Comparison of ENCODE assay signal across 17 cellular contexts in the genomic region with DNA sequence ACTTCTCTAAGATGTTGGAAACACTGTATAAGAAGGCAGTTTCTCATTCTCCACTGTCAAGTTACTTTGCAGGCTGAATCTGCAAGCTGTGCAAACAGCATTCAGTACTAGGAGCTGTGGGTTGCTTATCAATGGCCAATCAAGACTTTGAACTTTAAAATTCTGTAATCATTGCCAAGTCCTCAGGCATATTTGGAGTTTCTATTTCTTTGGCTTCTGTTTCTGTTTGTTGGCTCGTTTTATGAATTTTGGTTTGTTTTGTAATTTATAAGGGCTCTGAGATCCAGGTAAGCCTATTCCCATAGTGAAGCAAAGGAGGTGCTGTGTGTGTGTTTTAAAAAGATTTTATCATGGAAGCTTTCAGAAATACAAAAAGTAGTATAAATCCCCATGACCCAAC. TPM values are rescaled to one million over a fixed set of nuclear protein-coding genes. Genes with fewer than 3 reads are reported as not detected.
DNase-seq lines count a peak whose midpoint lies in the region; ATAC-seq and TF ChIP-seq lines count a peak whose summit lies in the region.
"Had no signal": no experiment of that assay in that cellular context is flagged by ENCODE, and none has a peak within 500 bp of the region (broad histone marks: within the 10 kb centered on the region; RNA-seq: fewer than 3 reads in every experiment).

No MANE protein-coding gene starts in this region.

- H3K27me3 Mint-ChIP-seq in CD4-positive, CD25-positive, alpha-beta regulatory T cell = no peaks in the 10 kb centered on the region
- no peaks in the 10 kb centered on the region for H3K27me3 Mint-ChIP-seq in nephron (ENCODE audit: low read depth)

- CTCF ChIA-PET in SK-N-SH (lab: Yijun Ruan, JAX) = interaction anchor here (1.2 kb wide), 2 partner anchors 9 to 12 kb away, joined by 3 to 4 read pairs; no protein-coding TSS in a partner anchor

- H3K36me3 ChIP-seq in CD4-positive, CD25-positive, alpha-beta regulatory T cell (ENCODE audit: control insufficient read depth, insufficient read depth, low read length) = no peaks in the 10 kb centered on the region
- H3K36me3 ChIP-seq in body of pancreas (replicated peaks in 1 of 2; ENCODE audit: insufficient read depth in 1 of 2, low read depth in 2 of 2) (no peaks in the 10 kb centered on the region), SK-N-SH (replicated peaks in 1 of 2; ENCODE audit: control insufficient read depth in 1 of 2, insufficient read depth in 2 of 2, low read length in 1 of 2) (no peaks in the 10 kb centered on the region)
- H3K36me3 ChIP-seq: SJSA1 had no signal

- intact Hi-C loops in body of pancreas (cut with DNase I) = no loop called here

- no peak for TF ChIP-seq EP300 in SK-N-SH (IDR thresholded peaks at IDR 0.05; ENCODE audit: borderline replicate concordance in 1 of 2, low read depth in 1 of 2, low read length in 1 of 2)

- H3K9ac ChIP-seq in SK-N-SH = no peak overlapping the region

- no peak for TF ChIP-seq RAD21 in SK-N-SH (IDR thresholded peaks at IDR 0.05; ENCODE audit: low read length)

- WGBS in body of pancreas, 2 donors = 9 to 13% methylated on average over 1 of the region's 1 CpG
- 19% methylated on average over 1 of the region's 1 CpG for WGBS in SK-N-SH (ENCODE audit: low lambda C conversion rate)

- no peaks in the 10 kb centered on the region for H3K27me3 ChIP-seq in CD4-positive, CD25-positive, alpha-beta regulatory T cell (ENCODE audit: control insufficient read depth, insufficient read depth, low read length)
- H3K27me3 ChIP-seq in body of pancreas (no peaks in the 10 kb centered on the region), SK-N-SH (ENCODE audit: insufficient read depth) (no peaks in the 10 kb centered on the region)
- H3K27me3 ChIP-seq: SJSA1 had no signal

- no peaks in the 10 kb centered on the region for H3F3A ChIP-seq in SK-N-SH (replicated peaks; ENCODE audit: insufficient read depth)

- H3K9me3 Mint-ChIP-seq in CD4-positive, CD25-positive, alpha-beta regulatory T cell = peaks cover 0 to 7% (median 0%) of the 10 kb centered on the region in 7 donors
- peaks cover 6% of the 10 kb centered on the region for H3K9me3 Mint-ChIP-seq in nephron

- H3K9me2 ChIP-seq in SK-N-SH = no peaks in the 10 kb centered on the region

- peak in 1 of 3 donors; percentile 32 for DNase-seq in CD4-positive, CD25-positive, alpha-beta regulatory T cell
- DNase-seq in body of pancreas (peak; percentile 36 to 72 (median 56)), HCEC 1CT (no peak), SK-N-SH (no peak)
- no peak for DNase-seq in activated T-cell treated with anti-CD3 and anti-CD28 coated beads, Interleukin-2, amount 50 U/mL, for 1 hour
- DNase-seq: ACHN, C1 segment of cervical spinal cord, DMS79, NCI-H1105, NCI-H2081 treated with DMSO at 0.1 percent for 48 hours, NCI-H2227 treated with DMSO at 0.1 percent for 48 hours, NCI-H524, NCI-H82 had no signal

- H3K36me3 Mint-ChIP-seq in CD4-positive, CD25-positive, alpha-beta regulatory T cell = no peaks in the 10 kb centered on the region
- no peaks in the 10 kb centered on the region for H3K36me3 Mint-ChIP-seq in nephron (ENCODE audit: low read depth)

- TF ChIP-seq POLR2A in body of pancreas (IDR thresholded peaks at IDR 0.05) = no peak

- peak; percentile 45 for TF ChIP-seq CTCF in 22Rv1 (IDR thresholded peaks at IDR 0.05)
- TF ChIP-seq CTCF in body of pancreas (IDR thresholded peaks at IDR 0.05) = peak in 2 of 7 experiments; percentile 14 to 16
- TF ChIP-seq CTCF in nephron (IDR thresholded peaks at IDR 0.05; ENCODE audit: unreplicated experiment in 3 of 3) = no peak
- TF ChIP-seq CTCF in SK-N-SH (IDR thresholded peaks at IDR 0.05) = no peak

- POLR2A ChIA-PET in SK-N-SH (lab: Yijun Ruan, JAX) = no interaction called here

- H3K4me1 Mint-ChIP-seq in CD4-positive, CD25-positive, alpha-beta regulatory T cell = peaks cover 0 to 28% (median 7%) of the 10 kb centered on the region in 4 donors
- H3K4me1 Mint-ChIP-seq in nephron = peaks cover 11% of the 10 kb centered on the region

- peak overlapping the region; percentile 72 for H3K27ac ChIP-seq in 22Rv1
- H3K27ac ChIP-seq in CD4-positive, CD25-positive, alpha-beta regulatory T cell (ENCODE audit: insufficient read depth, low read length, poor library complexity, severe bottlenecking) = no peak overlapping the region
- H3K27ac ChIP-seq in body of pancreas = peak overlapping the region in 3 of 4 donors; percentile 42 to 73 (median 51)
- no peak overlapping the region for H3K27ac ChIP-seq in SK-N-SH (ENCODE audit: low read depth in 2 of 2, low read length in 1 of 2)
- H3K27ac ChIP-seq: SJSA1 had no signal

- H3K9me3 ChIP-seq in CD4-positive, CD25-positive, alpha-beta regulatory T cell (ENCODE audit: control insufficient read depth in 2 of 2, low read length in 2 of 2) = peaks cover 0 to 4% of the 10 kb centered on the region in 2 experiments
- H3K9me3 ChIP-seq in body of pancreas (no peaks in the 10 kb centered on the region), SK-N-SH (no peaks in the 10 kb centered on the region)
- H3K9me3 ChIP-seq: SJSA1 had no signal

- no peak overlapping the region for H3K4me3 ChIP-seq in CD4-positive, CD25-positive, alpha-beta regulatory T cell (ENCODE audit: low read depth, low read length)
- H3K4me3 ChIP-seq in body of pancreas (no peak overlapping the region), SK-N-SH (ENCODE audit: low read depth in 2 of 2, low read length in 1 of 2) (no peak overlapping the region)
- H3K4me3 ChIP-seq: K562, SJSA1 had no signal

- H3K4me2 ChIP-seq in SK-N-SH = no peak overlapping the region

- no peaks in the 10 kb centered on the region for H4K20me1 ChIP-seq in SK-N-SH (ENCODE audit: insufficient read depth)

- no peak for ATAC-seq in CD4-positive, CD25-positive, alpha-beta regulatory T cell (ENCODE audit: low read depth in 2 of 2)
- peak; percentile 91 for ATAC-seq in body of pancreas
- ATAC-seq: K562 had no signal

- no peaks in the 10 kb centered on the region for H3K79me2 ChIP-seq in SK-N-SH (ENCODE audit: insufficient read depth)

- H3K27ac Mint-ChIP-seq in CD4-positive, CD25-positive, alpha-beta regulatory T cell = peak overlapping the region in 2 of 3 donors; percentile 9 to 50
- H3K27ac Mint-ChIP-seq in nephron = peak overlapping the region in 2 of 3 experiments; percentile 82 to 83

- H3K4me3 Mint-ChIP-seq in CD4-positive, CD25-positive, alpha-beta regulatory T cell = no peak overlapping the region
- no peak overlapping the region for H3K4me3 Mint-ChIP-seq in nephron

- H2AFZ ChIP-seq in SK-N-SH (ENCODE audit: low read depth) = no peak overlapping the region

- H3K4me1 ChIP-seq in CD4-positive, CD25-positive, alpha-beta regulatory T cell (ENCODE audit: control insufficient read depth, insufficient read depth, low read length, poor library complexity, severe bottlenecking) = no peaks in the 10 kb centered on the region
- peaks cover 49% of the 10 kb centered on the region for H3K4me1 ChIP-seq in body of pancreas
- H3K4me1 ChIP-seq in SK-N-SH (ENCODE audit: control insufficient read depth in 1 of 2, insufficient read depth in 2 of 2, low read depth in 1 of 2, low read length in 1 of 2) = no peaks in the 10 kb centered on the region

TF ChIP-seq in SK-N-SH, 30 proteins besides CTCF, POLR2A, EP300 and RAD21:
- TF ChIP-seq YY1 (IDR thresholded peaks at IDR 0.05; ENCODE audit: low read depth) (no peak), SMC3 (IDR thresholded peaks at IDR 0.05; ENCODE audit: low read depth, low read length) (no peak), MXI1 (IDR thresholded peaks at IDR 0.05; ENCODE audit: low read depth, low read length) (no peak), TEAD4 (IDR thresholded peaks at IDR 0.05; ENCODE audit: borderline replicate concordance, insufficient read depth) (no peak)
- TF ChIP-seq, protein P1, sequence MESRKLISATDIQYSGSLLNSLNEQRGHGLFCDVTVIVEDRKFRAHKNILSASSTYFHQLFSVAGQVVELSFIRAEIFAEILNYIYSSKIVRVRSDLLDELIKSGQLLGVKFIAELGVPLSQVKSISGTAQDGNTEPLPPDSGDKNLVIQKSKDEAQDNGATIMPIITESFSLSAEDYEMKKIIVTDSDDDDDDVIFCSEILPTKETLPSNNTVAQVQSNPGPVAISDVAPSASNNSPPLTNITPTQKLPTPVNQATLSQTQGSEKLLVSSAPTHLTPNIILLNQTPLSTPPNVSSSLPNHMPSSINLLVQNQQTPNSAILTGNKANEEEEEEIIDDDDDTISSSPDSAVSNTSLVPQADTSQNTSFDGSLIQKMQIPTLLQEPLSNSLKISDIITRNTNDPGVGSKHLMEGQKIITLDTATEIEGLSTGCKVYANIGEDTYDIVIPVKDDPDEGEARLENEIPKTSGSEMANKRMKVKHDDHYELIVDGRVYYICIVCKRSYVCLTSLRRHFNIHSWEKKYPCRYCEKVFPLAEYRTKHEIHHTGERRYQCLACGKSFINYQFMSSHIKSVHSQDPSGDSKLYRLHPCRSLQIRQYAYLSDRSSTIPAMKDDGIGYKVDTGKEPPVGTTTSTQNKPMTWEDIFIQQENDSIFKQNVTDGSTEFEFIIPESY (IDR thresholded peaks at IDR 0.05; ENCODE audit: borderline replicate concordance, low read depth) = no peak

RNA-seq across cellular contexts. Expression of a gene that starts 32.1 kb away (rescaled TPM):
- 17.7 TPM for total RNA-seq in CD4-positive, CD25-positive, alpha-beta regulatory T cell
- 1 to 10 TPM; 3.1 to 5.7 (median 4.5) TPM for polyA plus RNA-seq in CD4-positive, CD25-positive, alpha-beta regulatory T cell
- total RNA-seq in body of pancreas = 10 to 100 TPM; 22.6 to 44.8 TPM
- 4.4 and 5.0 TPM in 2 replicates for polyA plus RNA-seq in SK-N-SH (2012; rRNA removed)
- 2.5 and 4.3 TPM in 2 replicates for polyA plus RNA-seq in SK-N-SH (2012; cell fraction: cytosol; rRNA removed)
- polyA plus RNA-seq in SK-N-SH (2012; cell fraction: nucleus; rRNA removed) = 3.0 and 3.5 TPM in 2 replicates

RNA-seq across cellular contexts. Expression of a gene that starts 43.2 kb away (rescaled TPM):
- 18.4 TPM for total RNA-seq in CD4-positive, CD25-positive, alpha-beta regulatory T cell
- 10 to 100 TPM; 28.7 to 34.1 (median 31.3) TPM for polyA plus RNA-seq in CD4-positive, CD25-positive, alpha-beta regulatory T cell
- total RNA-seq in body of pancreas = 10 to 100 TPM; 22.3 to 34.6 TPM
- polyA plus RNA-seq in SK-N-SH (2012; rRNA removed) = 12.3 and 15.2 TPM in 2 replicates
- 16.6 and 17.6 TPM in 2 replicates for polyA plus RNA-seq in SK-N-SH (2012; cell fraction: cytosol; rRNA removed)
- 9.3 and 11.0 TPM in 2 replicates for polyA plus RNA-seq in SK-N-SH (2012; cell fraction: nucleus; rRNA removed)

Comparison
In these comparisons a context has a peak if more than half of its experiments do, and no peak if none do; other contexts are left out.
1. H3K27ac ChIP-seq: peak in 22Rv1 (single experiment) and body of pancreas (3 of 4); none in CD4-positive, CD25-positive, alpha-beta regulatory T cell (single experiment) and SK-N-SH (0 of 2).
2. DNase-seq: peak in body of pancreas (4 of 4); none in HCEC 1CT (single experiment), activated T-cell treated with anti-CD3 and anti-CD28 coated beads, Interleukin-2, amount 50 U/mL, for 1 hour (single experiment) and SK-N-SH (single experiment).